10 cellular contexts compared by ENCODE assay signal in the genomic region with DNA sequence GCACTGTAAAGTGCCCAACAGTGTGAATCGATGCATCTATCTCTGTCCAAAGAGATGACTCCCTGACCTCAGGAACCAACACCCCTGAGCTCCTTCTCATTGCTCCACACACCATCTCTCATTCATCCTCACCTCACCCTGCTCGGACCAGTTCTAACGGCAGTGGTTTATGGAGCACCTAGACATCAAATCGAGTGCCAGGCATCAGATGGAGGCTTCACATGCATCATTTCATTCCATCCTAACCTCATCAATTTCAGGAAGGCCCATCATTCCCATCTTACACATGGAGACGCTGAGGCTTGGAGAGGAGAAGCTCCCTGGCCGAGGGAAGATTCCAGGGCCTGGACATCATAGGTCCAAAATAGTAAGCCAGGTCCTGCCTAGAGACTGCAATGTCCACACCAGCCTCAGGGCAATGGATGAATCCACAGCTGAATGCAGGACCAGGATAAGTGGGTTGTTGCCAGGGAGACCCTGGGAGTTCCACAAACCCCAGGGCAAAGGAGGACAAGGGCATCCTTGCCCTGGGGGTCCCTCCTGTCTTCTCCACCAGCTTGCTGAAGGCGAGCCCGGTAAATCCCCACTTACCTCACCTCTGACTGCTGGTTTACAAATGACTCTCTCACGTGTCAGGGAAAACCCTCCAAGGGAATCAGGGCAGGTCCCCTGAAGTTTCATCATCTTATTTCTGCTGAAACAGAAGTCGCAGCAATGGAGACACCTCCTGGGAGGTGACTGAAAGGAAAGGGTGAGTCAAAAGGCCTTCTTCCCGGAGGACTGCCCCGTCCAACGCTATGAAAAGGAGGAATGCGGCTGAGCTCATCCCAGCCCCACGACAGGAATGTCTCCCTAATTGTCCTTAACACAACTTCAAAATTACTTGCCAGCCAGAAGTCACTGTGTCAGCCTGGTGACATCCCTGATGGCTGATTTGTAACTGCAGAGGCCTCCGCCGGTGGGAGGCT. TPM values are rescaled to one million over a fixed set of nuclear protein-coding genes. Genes with fewer than 3 reads are reported as not detected.
DNase-seq lines count a peak whose midpoint lies in the region; ATAC-seq, FAIRE-seq and TF ChIP-seq lines count a peak whose summit lies in the region.
"Had no signal": no experiment of that assay in that cellular context is flagged by ENCODE, and none has a peak within 500 bp of the region (broad histone marks: within the 10 kb centered on the region; RNA-seq: fewer than 3 reads in every experiment).

No MANE protein-coding gene starts in this region.

- TF ChIP-seq POLR2A in H1 (IDR thresholded peaks at IDR 0.05; ENCODE audit: control extremely low read depth in 1 of 2, low read depth in 2 of 2, low read length in 2 of 2), result no peak

- CTCF ChIA-PET in activated CD4-positive, alpha-beta memory T cell treated with anti-CD3 and anti-CD28 coated beads for 36 hours (lab: Charles Lee), result interaction anchor here (0.6 to 3.6 kb wide), 9 partner anchors 9 to 81 kb away, joined by 3 to 35 read pairs (median 3); a partner anchor contains a TSS
- CTCF ChIA-PET in activated CD4-positive, alpha-beta memory T cell treated with anti-CD3 and anti-CD28 coated beads, Interleukin-2, amount 10 ng/mL, durations not matched to agents 7 days and 5 days (lab: Charles Lee), result interaction anchor here (1.1 kb wide), 1 partner anchor 52 kb away, joined by 6 read pairs; no protein-coding TSS in a partner anchor
- CTCF ChIA-PET in H1 (lab: Charles Lee; ENCODE audit: partially characterized antibody), result interaction anchor here (1.1 to 4.5 kb wide), 6 partner anchors 44 to 90 kb away, joined by 5 to 23 read pairs (median 6); no protein-coding TSS in a partner anchor

- no peaks in the 10 kb centered on the region for H3K79me1 ChIP-seq in H1 (ENCODE audit: low read depth, low read length)

- DNase-seq in activated CD4-positive, alpha-beta memory T cell treated with anti-CD3 and anti-CD28 coated beads for 36 hours, result peak; percentile 78
- DNase-seq in activated CD4-positive, alpha-beta memory T cell treated with anti-CD3 and anti-CD28 coated beads, Interleukin-2, amount 10 ng/mL, durations not matched to agents 7 days and 5 days, result no peak
- DNase-seq in H1 (ENCODE audit: low read depth in 1 of 2, low spot score in 2 of 2) (peak in 1 of 2 experiments; percentile 75), hypothalamus (lab: John Stamatoyannopoulos, UW) (no peak), CD14-positive monocyte (ENCODE audit: low spot score) (no peak), pancreas (no peak)
- DNase-seq in stimulated activated CD8-positive, alpha-beta memory T cell treated with anti-CD3 and anti-CD28 coated beads, Interleukin-4, amount 100 ng/mL, for 48 hours, result peak; percentile 58

- H4K8ac ChIP-seq in H1 (ENCODE audit: extremely low read depth, insufficient read depth, low read length), result peak overlapping the region; percentile 20; the same call in 1 of the 2 replicates

- H3K4me1 Mint-ChIP-seq in activated CD4-positive, alpha-beta memory T cell treated with anti-CD3 and anti-CD28 coated beads for 36 hours (ENCODE audit: low read depth), result peaks cover 14% of the 10 kb centered on the region
- H3K4me1 Mint-ChIP-seq in activated CD4-positive, alpha-beta memory T cell treated with anti-CD3 and anti-CD28 coated beads, Interleukin-2, amount 10 ng/mL, durations not matched to agents 7 days and 5 days, result peaks cover 6% of the 10 kb centered on the region
- peaks cover 4% of the 10 kb centered on the region for H3K4me1 Mint-ChIP-seq in CD14-positive monocyte

- no peak for TF ChIP-seq EP300 in H1 (IDR thresholded peaks at IDR 0.05; ENCODE audit: borderline replicate concordance in 1 of 2, low read depth in 2 of 2, low read length in 2 of 2)

- H2BK15ac ChIP-seq in H1 (ENCODE audit: low read length), result no peak overlapping the region

- POLR2A ChIA-PET in activated CD4-positive, alpha-beta memory T cell treated with anti-CD3 and anti-CD28 coated beads for 36 hours (lab: Charles Lee), result interaction anchor here (0.8 to 1.7 kb wide), 5 partner anchors 9 to 38 kb away, joined by 4 to 13 read pairs (median 5); a partner anchor contains a TSS
- POLR2A ChIA-PET in activated CD4-positive, alpha-beta memory T cell treated with anti-CD3 and anti-CD28 coated beads, Interleukin-2, amount 10 ng/mL, durations not matched to agents 7 days and 5 days (lab: Charles Lee), result interaction anchor here (1.3 kb wide), 1 partner anchor 9 kb away, joined by 3 read pairs; a partner anchor contains a TSS
- POLR2A ChIA-PET in H1 (lab: Charles Lee; ENCODE audit: partially characterized antibody), result interaction anchor here (1.3 to 2.4 kb wide), 3 partner anchors 9 to 20 kb away, joined by 3 to 13 read pairs (median 3); a partner anchor contains a TSS

- H2AFZ ChIP-seq in OCI-LY3 (ENCODE audit: low read depth, low read length), result no peak overlapping the region
- no peak overlapping the region for H2AFZ ChIP-seq in H1 (ENCODE audit: low read length)

- H2AK5ac ChIP-seq in H1 (ENCODE audit: low read depth, low read length), result no peak overlapping the region; the same call in none of the 2 replicates

- no peak overlapping the region for H4K5ac ChIP-seq in H1 (ENCODE audit: insufficient read length, low read depth, low read length)

- H3K23ac ChIP-seq in H1 (ENCODE audit: insufficient read length), result no peak overlapping the region

- H3K27ac ChIP-seq in OCI-LY3 (ENCODE audit: low read length), result no peak overlapping the region
- peak overlapping the region; percentile 34; the same call in 1 of the 2 replicates for H3K27ac ChIP-seq in H1 (ENCODE audit: low read depth, low read length)
- peak overlapping the region in 2 of 4 donors; percentile 2 to 22 for H3K27ac ChIP-seq in pancreas

- peak overlapping the region; percentile 60 for H2BK12ac ChIP-seq in H1 (ENCODE audit: low read depth, low read length)

- TF ChIP-seq CTCF in OCI-LY3 (IDR thresholded peaks at IDR 0.05; ENCODE audit: low read depth, low read length) (peak; percentile 31), H1 (IDR thresholded peaks at IDR 0.05; ENCODE audit: control extremely low read depth in 1 of 3, insufficient read depth in 1 of 3, low read depth in 1 of 3, low read length in 3 of 3) (no peak), CD14-positive monocyte (IDR thresholded peaks at IDR 0.05) (no peak), pancreas (IDR thresholded peaks at IDR 0.05) (no peak)

- no peak overlapping the region for H3K56ac ChIP-seq in H1 (replicated peaks; ENCODE audit: insufficient read length, low read depth, low read length)

- no peak for ATAC-seq in pancreas
- ATAC-seq: Right ventricle myocardium inferior had no signal

- H3K9ac ChIP-seq in OCI-LY3 (ENCODE audit: low read length) (peak overlapping the region; percentile 13; the same call in 1 of the 2 replicates), H1 (replicated peaks in 1 of 4; ENCODE audit: extremely low read depth in 1 of 4, low read depth in 3 of 4, low read length in 3 of 4) (no peak overlapping the region; a peak in 2 of 7 replicates)

- 0 out of 2 replicates have a peak overlapping the region, but pooled peaks have one; percentile 10 for H2BK5ac ChIP-seq in H1 (ENCODE audit: low read depth, low read length)

- H3K9me3 Mint-ChIP-seq in activated CD4-positive, alpha-beta memory T cell treated with anti-CD3 and anti-CD28 coated beads for 36 hours, result no peaks in the 10 kb centered on the region
- no peaks in the 10 kb centered on the region for H3K9me3 Mint-ChIP-seq in activated CD4-positive, alpha-beta memory T cell treated with anti-CD3 and anti-CD28 coated beads, Interleukin-2, amount 10 ng/mL, durations not matched to agents 7 days and 5 days
- H3K9me3 Mint-ChIP-seq in CD14-positive monocyte, result no peaks in the 10 kb centered on the region
- H3K9me3 Mint-ChIP-seq: activated T-helper 1 cell treated with anti-CD3 and anti-CD28 coated beads, Interleukin-12 subunit alpha, Interleukin-12 subunit beta, Interleukin-2, Interleukin-4 antibody, amounts not matched to agents 30 ng/mL and 10 ng/mL and 1 ng/mL, durations not matched to agents 14 hours and 24 hours and 36 hours had no signal

- peak overlapping the region; percentile 82; the same call in 1 of the 2 replicates for H2BK20ac ChIP-seq in H1 (ENCODE audit: low read length)

- H3K4me2 ChIP-seq in OCI-LY3 (ENCODE audit: low read length), result peak overlapping the region; percentile 50
- peak overlapping the region in 1 of 2 experiments; percentile 22; a peak in 1 of 4 replicates for H3K4me2 ChIP-seq in H1 (ENCODE audit: insufficient read depth in 1 of 2, low read depth in 2 of 2, low read length in 2 of 2)

- H3K4me3 ChIP-seq in OCI-LY3 (ENCODE audit: low read length) (0 out of 2 replicates have a peak overlapping the region, but pooled peaks have one; percentile 11), H1 (ENCODE audit: extremely low read depth in 1 of 4, insufficient read depth in 2 of 4, low read depth in 3 of 4, low read length in 4 of 4) (no peak overlapping the region), pancreas (no peak overlapping the region)

- H3K27me3 Mint-ChIP-seq in activated CD4-positive, alpha-beta memory T cell treated with anti-CD3 and anti-CD28 coated beads for 36 hours, result peaks cover 3% of the 10 kb centered on the region
- H3K27me3 Mint-ChIP-seq in activated CD4-positive, alpha-beta memory T cell treated with anti-CD3 and anti-CD28 coated beads, Interleukin-2, amount 10 ng/mL, durations not matched to agents 7 days and 5 days, result peaks cover 38% of the 10 kb centered on the region
- H3K27me3 Mint-ChIP-seq in CD14-positive monocyte (ENCODE audit: low read depth in 3 of 3), result peaks cover 5 to 11% (median 11%) of the 10 kb centered on the region in 3 donors

- no peak overlapping the region for H3K14ac ChIP-seq in H1 (ENCODE audit: insufficient read length)

- TF ChIP-seq RAD21 in H1 (IDR thresholded peaks at IDR 0.05 in 1 of 2, conservative IDR thresholded peaks at IDR 0.05 in 1 of 2; ENCODE audit: low read depth in 2 of 2, low read length in 2 of 2), result no peak

- H3K27ac Mint-ChIP-seq in activated CD4-positive, alpha-beta memory T cell treated with anti-CD3 and anti-CD28 coated beads for 36 hours, result peak overlapping the region; percentile 70
- no peak overlapping the region for H3K27ac Mint-ChIP-seq in activated CD4-positive, alpha-beta memory T cell treated with anti-CD3 and anti-CD28 coated beads, Interleukin-2, amount 10 ng/mL, durations not matched to agents 7 days and 5 days
- peak overlapping the region in 1 of 7 donors; percentile 46 for H3K27ac Mint-ChIP-seq in CD14-positive monocyte
- H3K27ac Mint-ChIP-seq: activated T-helper 1 cell treated with anti-CD3 and anti-CD28 coated beads, Interleukin-12 subunit alpha, Interleukin-12 subunit beta, Interleukin-2, Interleukin-4 antibody, amounts not matched to agents 30 ng/mL and 10 ng/mL and 1 ng/mL, durations not matched to agents 14 hours and 24 hours and 36 hours had no signal

- no peaks in the 10 kb centered on the region for H3K36me3 Mint-ChIP-seq in activated CD4-positive, alpha-beta memory T cell treated with anti-CD3 and anti-CD28 coated beads for 36 hours
- no peaks in the 10 kb centered on the region for H3K36me3 Mint-ChIP-seq in activated CD4-positive, alpha-beta memory T cell treated with anti-CD3 and anti-CD28 coated beads, Interleukin-2, amount 10 ng/mL, durations not matched to agents 7 days and 5 days (ENCODE audit: low read depth)
- H3K36me3 Mint-ChIP-seq in CD14-positive monocyte, result no peaks in the 10 kb centered on the region

- no peak overlapping the region for H3K4ac ChIP-seq in H1 (replicated peaks; ENCODE audit: insufficient read length, low read depth, low read length)

- H3K36me3 ChIP-seq in OCI-LY3 (replicated peaks; ENCODE audit: low read depth, low read length) (no peaks in the 10 kb centered on the region), H1 (ENCODE audit: control insufficient read depth in 2 of 4, insufficient read depth in 4 of 4, low read length in 3 of 4) (no peaks in the 10 kb centered on the region), pancreas (no peaks in the 10 kb centered on the region)

- H4K20me1 ChIP-seq in OCI-LY3 (ENCODE audit: insufficient read depth, low read length) (no peaks in the 10 kb centered on the region), H1 (replicated peaks in 1 of 2; ENCODE audit: control insufficient read depth in 1 of 2, insufficient read depth in 2 of 2, low read length in 2 of 2) (no peaks in the 10 kb centered on the region)

- H2BK120ac ChIP-seq in H1 (replicated peaks; ENCODE audit: low read depth, low read length), result no peak overlapping the region

- H3K27me3 ChIP-seq in OCI-LY3 (ENCODE audit: low read depth, low read length) (0 out of 2 replicates have a peak, but pooled peaks cover 2% of the 10 kb centered on the region), H1 (replicated peaks in 1 of 4; ENCODE audit: control insufficient read depth in 3 of 4, extremely low read depth in 1 of 4, insufficient read depth in 3 of 4, low read length in 3 of 4) (peaks cover 0 to 2% (median 1%) of the 10 kb centered on the region in 4 experiments; a peak in 3 of 7 replicates), pancreas (no peaks in the 10 kb centered on the region)

- H3K4me1 ChIP-seq in OCI-LY3 (ENCODE audit: low read length) (peaks cover 18% of the 10 kb centered on the region), H1 (replicated peaks in 1 of 4; ENCODE audit: control insufficient read depth in 3 of 4, insufficient read depth in 4 of 4, low read length in 3 of 4) (peaks cover 0 to 8% (median 1%) of the 10 kb centered on the region in 4 experiments; a peak in 4 of 7 replicates), pancreas (peaks cover 0 to 17% (median 7%) of the 10 kb centered on the region in 3 donors)

- H3K9me3 ChIP-seq in OCI-LY3 (ENCODE audit: insufficient read depth, low read length) (no peaks in the 10 kb centered on the region), H1 (ENCODE audit: insufficient read depth in 2 of 2, low read depth in 1 of 2, low read length in 1 of 2) (no peaks in the 10 kb centered on the region), pancreas (no peaks in the 10 kb centered on the region)

- no peaks in the 10 kb centered on the region for H3K79me2 ChIP-seq in OCI-LY3 (ENCODE audit: low read length)
- H3K79me2 ChIP-seq in H1 (ENCODE audit: control insufficient read depth in 1 of 2, insufficient read depth in 2 of 2, low read length in 2 of 2), result no peaks in the 10 kb centered on the region

- no peak for FAIRE-seq in H1 (lab: Jason Lieb, UNC)
- FAIRE-seq in pancreas (lab: Jason Lieb, UNC), result no peak

- no peaks in the 10 kb centered on the region for H3K23me2 ChIP-seq in H1 (ENCODE audit: low read depth, low read length)

- 68% methylated on average over 17 of the region's 17 CpGs; no CpG with 5 or more reads in 1 of the 2 experiments for WGBS in H1 (ENCODE audit: extremely low coverage in 1 of 2, insufficient coverage in 1 of 2, insufficient read length in 1 of 2, insufficient replicate concordance in 2 of 2, low coverage in 1 of 2, low lambda C conversion rate in 2 of 2, missing lambda C conversion rate in 1 of 2), 2 experiments
- 66 to 78% methylated on average over 17 of the region's 17 CpGs for WGBS in pancreas, 2 donors

- H3K18ac ChIP-seq in H1 (ENCODE audit: extremely low read depth, low read length), result peak overlapping the region; percentile 72

- no peak overlapping the region for H4K91ac ChIP-seq in H1 (replicated peaks; ENCODE audit: insufficient read length, low read length)

- intact Hi-C loops in activated CD4-positive, alpha-beta memory T cell treated with anti-CD3 and anti-CD28 coated beads for 36 hours (cut with micrococcal nuclease), result loop anchor here (1.0 to 5.0 kb wide), 3 partner anchors 13 to 45 kb away; no protein-coding TSS in a partner anchor
- intact Hi-C loops in CD14-positive monocyte (cut with micrococcal nuclease) (no loop called here), pancreas (cut with DNase I) (no loop called here)

- no peak overlapping the region for H3K4me3 Mint-ChIP-seq in activated CD4-positive, alpha-beta memory T cell treated with anti-CD3 and anti-CD28 coated beads for 36 hours
- no peak overlapping the region for H3K4me3 Mint-ChIP-seq in activated CD4-positive, alpha-beta memory T cell treated with anti-CD3 and anti-CD28 coated beads, Interleukin-2, amount 10 ng/mL, durations not matched to agents 7 days and 5 days
- H3K4me3 Mint-ChIP-seq in CD14-positive monocyte, result peak overlapping the region in 1 of 2 donors; percentile 14
- H3K4me3 Mint-ChIP-seq: activated T-helper 1 cell treated with anti-CD3 and anti-CD28 coated beads, Interleukin-12 subunit alpha, Interleukin-12 subunit beta, Interleukin-2, Interleukin-4 antibody, amounts not matched to agents 30 ng/mL and 10 ng/mL and 1 ng/mL, durations not matched to agents 14 hours and 24 hours and 36 hours had no signal

RNA-seq across cellular contexts. Expression of a gene that starts 9.0 kb away (rescaled TPM):
- total RNA-seq in activated CD4-positive, alpha-beta memory T cell treated with anti-CD3 and anti-CD28 coated beads for 36 hours, result 10 to 100 TPM; 40.4 to 42.0 TPM
- 10 to 100 TPM; 19.9 to 22.7 TPM for total RNA-seq in activated CD4-positive, alpha-beta memory T cell treated with anti-CD3 and anti-CD28 coated beads, Interleukin-2, amount 10 ng/mL, durations not matched to agents 7 days and 5 days
- 8.7 and 10.4 TPM in 2 replicates for total RNA-seq in H1 (2021; fragmentation: NEBNext Ultra II Directional; extraction: Animal tissue kit (Norgen Biotek cat#: 25700))
- polyA plus RNA-seq in H1 (2011; rRNA removed), result 6.6 and 13.7 TPM in 2 replicates
- 5.2 TPM for polyA plus RNA-seq in H1 (2011; cell fraction: cytosol; rRNA removed)
- 8.2 TPM for polyA plus RNA-seq in H1 (2011; cell fraction: nucleus; rRNA removed)
- polyA plus RNA-seq in H1 (2012, experiment 1 of 2), result 4.2 to 6.0 TPM (median 5.4 TPM) in 4 replicates
- polyA plus RNA-seq in H1 (2012, experiment 2 of 2), result 5.2 TPM
- 3.5 TPM for polyA plus RNA-seq in H1 (2013, experiment 1 of 2)
- 3.6 TPM for polyA plus RNA-seq in H1 (2013, experiment 2 of 2)
- 4.0 and 4.8 TPM in 2 replicates for polyA minus RNA-seq in H1 (2011; rRNA and poly(A)+ RNA removed)
- polyA minus RNA-seq in H1 (2011; cell fraction: cytosol; rRNA and poly(A)+ RNA removed), result 4.8 TPM
- polyA minus RNA-seq in H1 (2011; cell fraction: nucleus; rRNA and poly(A)+ RNA removed), result 2.6 TPM
- under 1 TPM; 0.78 to 0.94 TPM for polyA plus RNA-seq in CD14-positive monocyte
- total RNA-seq in pancreas, result 10 to 100 TPM; 23.0 to 38.4 (median 26.4) TPM
- 10 to 100 TPM; 13.9 to 14.0 TPM for polyA plus RNA-seq in pancreas

Comparison
In these comparisons a context has a peak if more than half of its experiments do, and no peak if none do; other contexts are left out.
1. DNase-seq: peak in activated CD4-positive, alpha-beta memory T cell treated with anti-CD3 and anti-CD28 coated beads for 36 hours (single experiment) and stimulated activated CD8-positive, alpha-beta memory T cell treated with anti-CD3 and anti-CD28 coated beads, Interleukin-4, amount 100 ng/mL, for 48 hours (single experiment); none in activated CD4-positive, alpha-beta memory T cell treated with anti-CD3 and anti-CD28 coated beads, Interleukin-2, amount 10 ng/mL, durations not matched to agents 7 days and 5 days (single experiment), hypothalamus (0 of 51), CD14-positive monocyte (single experiment) and pancreas (0 of 6).